9 cellular contexts compared by ENCODE assay signal in genomic region chr2:33321236-33321731, GRCh38.
A peak's percentile ranks its signal among the peaks of the same experiment; 100 is the strongest.
DNase-seq lines count a peak whose midpoint lies in the region; ATAC-seq, FAIRE-seq and TF ChIP-seq lines count a peak whose summit lies in the region.
"Had no signal": no experiment of that assay in that cellular context is flagged by ENCODE, and none has a peak within 500 bp of the region (broad histone marks: within the 10 kb centered on the region; RNA-seq: fewer than 3 reads in every experiment).

No MANE protein-coding gene starts in this region.

- H3K4me3 Mint-ChIP-seq in activated T-cell treated with anti-CD3 and anti-CD28 coated beads, Interleukin-2, amount 50 U/mL, for 24 hours, result peak overlapping the region; percentile 3

- H3K9me3 Mint-ChIP-seq in activated T-cell treated with anti-CD3 and anti-CD28 coated beads, Interleukin-2, amount 50 U/mL, for 24 hours, result no peaks in the 10 kb centered on the region

- no peaks in the 10 kb centered on the region for H3K36me3 Mint-ChIP-seq in activated T-cell treated with anti-CD3 and anti-CD28 coated beads, Interleukin-2, amount 50 U/mL, for 24 hours (ENCODE audit: low read depth)

- H3K27me3 Mint-ChIP-seq in activated T-cell treated with anti-CD3 and anti-CD28 coated beads, Interleukin-2, amount 50 U/mL, for 24 hours, result peaks cover 17% of the 10 kb centered on the region

- peak; percentile 84 for FAIRE-seq in GM12891 (lab: Jason Lieb, UNC)
- FAIRE-seq: pancreas had no signal

- peak overlapping the region; percentile 90 for H3K27ac Mint-ChIP-seq in activated T-cell treated with anti-CD3 and anti-CD28 coated beads, Interleukin-2, amount 50 U/mL, for 24 hours

- peak; percentile 47 for ATAC-seq in HG02678 (IDR thresholded peaks at IDR 0.05; ENCODE audit: unreplicated experiment)

- peaks cover 34% of the 10 kb centered on the region for H3K4me1 Mint-ChIP-seq in activated T-cell treated with anti-CD3 and anti-CD28 coated beads, Interleukin-2, amount 50 U/mL, for 24 hours (ENCODE audit: low read depth)

- no peak for TF ChIP-seq POLR2A in GM12891 (IDR thresholded peaks at IDR 0.05; ENCODE audit: low read depth, low read length)

- intact Hi-C loops in posterior vena cava (cut with DNase I), result no loop called here

- DNase-seq in GM12891 (ENCODE audit: insufficient read length, low spot score) (no peak), non-pigmented ciliary epithelial cell (ENCODE audit: low read depth) (peak; percentile 28), SW480 (ENCODE audit: low spot score) (no peak), NCI-H69 (lab: John Stamatoyannopoulos, UW) (no peak), cerebellum (ENCODE audit: low spot score) (no peak), posterior vena cava (ENCODE audit: low spot score) (no peak)
- DNase-seq in activated T-cell treated with anti-CD3 and anti-CD28 coated beads, Interleukin-2, amount 50 U/mL, for 24 hours, result peak; percentile 35

TF ChIP-seq in GM12891, 5 proteins besides CTCF, POLR2A, EP300 and RAD21:
- no peak for TF ChIP-seq POU2F2 (IDR thresholded peaks at IDR 0.05; ENCODE audit: low read depth, low read length)
- TF ChIP-seq PAX5 (IDR thresholded peaks at IDR 0.05; ENCODE audit: insufficient read depth, low read length, severe bottlenecking), result no peak
- no peak for TF ChIP-seq TAF1 (IDR thresholded peaks at IDR 0.05; ENCODE audit: low read depth, low read length)
- no peak for TF ChIP-seq POLR2AphosphoS5 (IDR thresholded peaks at IDR 0.05; ENCODE audit: low read depth, low read length)
- no peak for TF ChIP-seq SPI1 (IDR thresholded peaks at IDR 0.05; ENCODE audit: low read depth, low read length)

Comparison
In these comparisons a context has a peak if more than half of its experiments do, and no peak if none do; other contexts are left out.
1. DNase-seq: peak in activated T-cell treated with anti-CD3 and anti-CD28 coated beads, Interleukin-2, amount 50 U/mL, for 24 hours (single experiment) and non-pigmented ciliary epithelial cell (single experiment); none in GM12891 (single experiment), SW480 (single experiment), NCI-H69 (single experiment), cerebellum (single experiment) and posterior vena cava (single experiment).